In genomic region chr14:50342211-50343080, GRCh38 we compare ENCODE assay signal across 8 cellular contexts. TPM values are rescaled to one million over a fixed set of nuclear protein-coding genes. Genes with fewer than 3 reads are reported as not detected.
DNase-seq lines count a peak whose midpoint lies in the region; ATAC-seq and TF ChIP-seq lines count a peak whose summit lies in the region.

No MANE protein-coding gene starts in this region.

- TF ChIP-seq CTCF in VCaP (conservative IDR thresholded peaks at IDR 0.05) (peak; percentile 84), endodermal cell (conservative IDR thresholded peaks at IDR 0.05) (peak; percentile 55)

- ATAC-seq in GM18502 (IDR thresholded peaks at IDR 0.05; ENCODE audit: poor library complexity, unreplicated experiment), result peak; percentile 73
- ATAC-seq in memory B cell (ENCODE audit: low read depth), result peak; percentile 82
- ATAC-seq in HG03439 (IDR thresholded peaks at IDR 0.05; ENCODE audit: unreplicated experiment), result no peak

- peak overlapping the region; percentile 45 for H3K27ac ChIP-seq in ACC112 (ENCODE audit: low read depth, low read length)
- H3K27ac ChIP-seq in VCaP, result peak overlapping the region; percentile 88
- H3K27ac ChIP-seq in endodermal cell (ENCODE audit: low read depth, low read length), result no peak overlapping the region
- H3K27ac ChIP-seq in temporal lobe (ENCODE audit: low read depth, low read length), result peak overlapping the region; percentile 82

- peak; percentile 90 for DNase-seq in M059J (ENCODE audit: low read depth)
- peak; percentile 82 for DNase-seq in endodermal cell
- DNase-seq in memory B cell (ENCODE audit: low spot score in 2 of 2), result peak in 1 of 2 donors; percentile 16

- H3K27me3 Mint-ChIP-seq in endodermal cell (ENCODE audit: insufficient read depth) (no peaks in the 10 kb centered on the region), memory B cell (no peaks in the 10 kb centered on the region)

- no peak overlapping the region for H3K9ac ChIP-seq in endodermal cell (ENCODE audit: extremely low read depth, low read length, poor library complexity, severe bottlenecking)

- peaks cover 35% of the 10 kb centered on the region for H3K4me1 ChIP-seq in ACC112 (ENCODE audit: control insufficient read depth, insufficient read depth, low read length, unreplicated experiment)
- no peaks in the 10 kb centered on the region for H3K4me1 ChIP-seq in endodermal cell (ENCODE audit: control insufficient read depth, insufficient read depth, low read length)

- H3K9me3 ChIP-seq in endodermal cell (ENCODE audit: control insufficient read depth, low read length), result no peaks in the 10 kb centered on the region

- H3K36me3 Mint-ChIP-seq in endodermal cell (ENCODE audit: low read depth), result no peaks in the 10 kb centered on the region
- no peaks in the 10 kb centered on the region for H3K36me3 Mint-ChIP-seq in memory B cell

- H3K4me3 Mint-ChIP-seq in endodermal cell (no peak overlapping the region), memory B cell (no peak overlapping the region)

- H3K27ac Mint-ChIP-seq in endodermal cell (peak overlapping the region; percentile 26), memory B cell (no peak overlapping the region)

- H3K79me2 ChIP-seq in ACC112 (ENCODE audit: control insufficient read depth, insufficient read depth, low read length, unreplicated experiment), result no peaks in the 10 kb centered on the region

- H3K27me3 ChIP-seq in ACC112 (ENCODE audit: insufficient read depth, low read length) (no peaks in the 10 kb centered on the region), endodermal cell (ENCODE audit: control insufficient read depth, insufficient read depth, low read length, poor library complexity, severe bottlenecking) (no peaks in the 10 kb centered on the region)

- H3K4me1 Mint-ChIP-seq in endodermal cell, result peaks cover 17% of the 10 kb centered on the region
- H3K4me1 Mint-ChIP-seq in memory B cell, result peaks cover 3% of the 10 kb centered on the region

- H2AFZ ChIP-seq in ACC112 (ENCODE audit: low read length, unreplicated experiment), result peak overlapping the region; percentile 6

- H3K4me3 ChIP-seq in ACC112 (ENCODE audit: low read depth, low read length) (peak overlapping the region; percentile 67), endodermal cell (ENCODE audit: low read length) (no peak overlapping the region)

- H3K9me3 Mint-ChIP-seq in endodermal cell (no peaks in the 10 kb centered on the region), memory B cell (no peaks in the 10 kb centered on the region)

- WGBS in endodermal cell (ENCODE audit: insufficient coverage in 1 of 2, insufficient read length in 1 of 2), 2 experiments, result 30 to 35% methylated on average over 7 of the region's 8 CpGs

- H3K36me3 ChIP-seq in ACC112 (ENCODE audit: insufficient read depth, low read length) (no peaks in the 10 kb centered on the region), endodermal cell (ENCODE audit: control insufficient read depth, insufficient read depth, low read length) (no peaks in the 10 kb centered on the region)

RNA-seq across cellular contexts. Expression of gene DMAC2L, which starts 30.3 kb away (rescaled TPM):
- total RNA-seq in M059J (2014; rRNA removed; shearing (Covaris generic)), result 5.5 and 16.8 TPM in 2 replicates
- total RNA-seq in endodermal cell (10 to 100 TPM; 15.3 to 16.6 TPM), temporal lobe (7.6 TPM)
- 16.2 TPM for polyA plus RNA-seq in endodermal cell (2013, experiment 1 of 2)
- polyA plus RNA-seq in endodermal cell (2013, experiment 2 of 2), result 12.4 TPM

RNA-seq across cellular contexts. Expression of gene L2HGDH, which starts 30.4 kb away (rescaled TPM):
- 4.3 and 9.9 TPM in 2 replicates for total RNA-seq in M059J (2014; rRNA removed; shearing (Covaris generic))
- total RNA-seq in endodermal cell (10 to 100 TPM; 15.9 to 23.2 TPM), temporal lobe (14.3 TPM)
- 9.5 TPM for polyA plus RNA-seq in endodermal cell (2013, experiment 1 of 2)
- polyA plus RNA-seq in endodermal cell (2013, experiment 2 of 2), result 8.9 TPM

RNA-seq across cellular contexts. Expression of gene CDKL1, which starts 54.2 kb away (rescaled TPM):
- total RNA-seq in M059J (2014; rRNA removed; shearing (Covaris generic)), result 1.7 and 3.7 TPM in 2 replicates
- total RNA-seq in endodermal cell, result 1 to 10 TPM; 1.5 to 2.6 TPM
- polyA plus RNA-seq in endodermal cell (2013, experiment 1 of 2), result 0.61 TPM
- polyA plus RNA-seq in endodermal cell (2013, experiment 2 of 2), result 1.4 TPM
- 15.7 TPM for total RNA-seq in temporal lobe
